8 cellular contexts compared by ENCODE assay signal in genomic region chr20:5119435-5120188, GRCh38. TPM values are rescaled to one million over a fixed set of nuclear protein-coding genes. Genes with fewer than 3 reads are reported as not detected.
DNase-seq lines count a peak whose midpoint lies in the region; ATAC-seq and TF ChIP-seq lines count a peak whose summit lies in the region.

TSS of gene PCNA (minus strand) at chr20:5119958. CDS start at chr20:5119798, 160 bp downstream.

- CTCF ChIA-PET in PC-9 (lab: Charles Lee), result interaction anchor here (0.6 to 0.9 kb wide), 2 partner anchors 72 to 78 kb away, joined by 6 to 15 read pairs; no protein-coding TSS in a partner anchor

- H3K27me3 ChIP-seq in PC-9 (ENCODE audit: insufficient read depth, low read depth), result no peaks in the 10 kb centered on the region

- peak; percentile 40; the same call in 1 of the 2 replicates for TF ChIP-seq CTCF in PC-9 (conservative IDR thresholded peaks at IDR 0.05)

- peaks cover 41% of the 10 kb centered on the region for H3K36me3 ChIP-seq in PC-9 (ENCODE audit: low read depth)

- peak within 1 kb of the TSS; percentile 94 for H3K4me3 ChIP-seq in Jurkat, Clone E6-1 (ENCODE audit: low read length)
- H3K4me3 ChIP-seq in PC-9, result peak within 1 kb of the TSS; percentile 94

- DNase-seq in DMS153 (lab: John Stamatoyannopoulos, UW), result peak; percentile 97
- DNase-seq in Jurkat, Clone E6-1 (ENCODE audit: low read depth, low spot score), result peak; percentile 96
- DNase-seq in PC-9, result peak; percentile 91 to 97
- peak; percentile 93 for DNase-seq in activated T-cell treated with anti-CD3 and anti-CD28 coated beads, Interleukin-2, amount 50 U/mL, for 1 hour
- DNase-seq in epithelial cell of prostate (ENCODE audit: low read depth, low spot score), result peak; percentile 96
- DNase-seq in mucosa of gallbladder (ENCODE audit: low spot score), result peak; percentile 97
- peak; percentile 82 to 93 for DNase-seq in stimulated activated CD8-positive, alpha-beta memory T cell treated with anti-CD3 and anti-CD28 coated beads, Interleukin-4, amount 100 ng/mL, for 4 hours (ENCODE audit: low read depth in 2 of 2, low spot score in 1 of 2)

- peaks cover 29% of the 10 kb centered on the region for H3K4me1 ChIP-seq in PC-9 (replicated peaks; ENCODE audit: insufficient read depth)

- H3K9me3 ChIP-seq in PC-9 (ENCODE audit: insufficient read depth, low read depth), result no peaks in the 10 kb centered on the region

- ATAC-seq in GM21619 (IDR thresholded peaks at IDR 0.05; ENCODE audit: unreplicated experiment), result peak; percentile 95

- peaks cover 42% of the 10 kb centered on the region for H3K79me2 ChIP-seq in PC-9 (ENCODE audit: low read depth)

- H4K20me1 ChIP-seq in PC-9 (ENCODE audit: insufficient read depth), result peaks cover 16% of the 10 kb centered on the region

- TSS peak; percentile 42 for BruUV-seq in PC-9 (replicated peaks; lab: Mats Ljungman, UMichigan)

- H3F3A ChIP-seq in PC-9 (ENCODE audit: insufficient read depth, low read depth), result peaks cover 43% of the 10 kb centered on the region

- peak within 1 kb of the TSS; percentile 96 for H3K4me2 ChIP-seq in PC-9

- no peaks in the 10 kb centered on the region for H3K9me2 ChIP-seq in PC-9 (ENCODE audit: insufficient read depth)

- peak within 1 kb of the TSS; percentile 97 for H2AFZ ChIP-seq in PC-9

- intact Hi-C loops in PC-9 (cut with micrococcal nuclease; ENCODE audit: unreplicated experiment), result no loop called here

- H3K27ac ChIP-seq in PC-9, result peak within 1 kb of the TSS; percentile 49
- H3K27ac ChIP-seq in epithelial cell of prostate, result peak within 1 kb of the TSS; percentile 72

- POLR2A ChIA-PET in PC-9 (lab: Charles Lee; ENCODE audit: unreplicated experiment), result interaction anchor here (0.6 to 0.9 kb wide), 5 partner anchors 34 to 307 kb away, joined by 3 to 12 read pairs (median 4); no protein-coding TSS in a partner anchor

RNA-seq across cellular contexts. Expression of gene PCNA, which starts in this region (rescaled TPM):
- polyA plus RNA-seq in Jurkat, Clone E6-1 (2012; ENCODE audit: insufficient read depth, insufficient read length), result 476 TPM
- 164 and 207 TPM in 2 replicates for total RNA-seq in PC-9 (2021)
- 43.9 TPM for total RNA-seq in mucosa of gallbladder

Comparison
In these comparisons a context has a peak if more than half of its experiments do, and no peak if none do; other contexts are left out.
1. Peak in every context shown above with its lines: DNase-seq, ATAC-seq, H3K4me3 ChIP-seq and H3K27ac ChIP-seq.